ENCODE assay signal across 8 cellular contexts in genomic region chr11:128547946-128548654, GRCh38. TPM values are rescaled to one million over a fixed set of nuclear protein-coding genes. Genes with fewer than 3 reads are reported as not detected.
A peak's percentile ranks its signal among the peaks of the same experiment; 100 is the strongest.
DNase-seq lines count a peak whose midpoint lies in the region; ATAC-seq and TF ChIP-seq lines count a peak whose summit lies in the region.

No MANE protein-coding gene starts in this region.

- ATAC-seq in left colon, result no peak

- H4K91ac ChIP-seq in trophoblast cell (ENCODE audit: low read depth, low read length), result peak overlapping the region; percentile 84

- peak overlapping the region; percentile 85 for H2BK120ac ChIP-seq in trophoblast cell (ENCODE audit: insufficient read depth, low read length, poor library complexity)

- H3K36me3 ChIP-seq in ES-I3 (ENCODE audit: insufficient read depth, low read length) (no peaks in the 10 kb centered on the region; the same call in 1 of the 2 replicates), esophagus muscularis mucosa (no peaks in the 10 kb centered on the region), trophoblast cell (ENCODE audit: control insufficient read depth in 1 of 2, insufficient read depth in 2 of 2, low read length in 2 of 2) (no peaks in the 10 kb centered on the region)

- no peak for TF ChIP-seq EP300 in esophagus muscularis mucosa (IDR thresholded peaks at IDR 0.05)

- DNase-seq in SKM-1 treated with dmso at 0.1 percent for 144 hours (lab: John Stamatoyannopoulos, UW; ENCODE audit: unreplicated experiment) (peak; percentile 59), esophagus muscularis mucosa (ENCODE audit: extremely low spot score) (no peak), trophoblast cell (no peak), ACHN (no peak), activated gamma-delta T cell (lab: John Stamatoyannopoulos, UW) (no peak), NCI-H2029 (lab: John Stamatoyannopoulos, UW) (no peak), left colon (no peak)

- peak overlapping the region; percentile 74 for H3K14ac ChIP-seq in trophoblast cell (ENCODE audit: low read length)

- in situ Hi-C loops in ACHN (cut with HindIII; ENCODE audit: low pct_ligation_motif_present, low pct_unique_long_range_greater_than_20kb, low sequenced_read_pairs), result no loop called here

- TF ChIP-seq CTCF in esophagus muscularis mucosa (IDR thresholded peaks at IDR 0.05), result no peak

- H3K9ac ChIP-seq in ES-I3 (ENCODE audit: low read depth, low read length) (peak overlapping the region; percentile 32; the same call in 1 of the 2 replicates), trophoblast cell (ENCODE audit: low read length) (no peak overlapping the region)

- H3K79me2 ChIP-seq in trophoblast cell (ENCODE audit: control insufficient read depth, insufficient read depth, low read length, poor library complexity), result no peaks in the 10 kb centered on the region

- peaks cover 7% of the 10 kb centered on the region for H3K79me1 ChIP-seq in trophoblast cell (ENCODE audit: low read length)

- peak overlapping the region; percentile 50 to 63 (median 54) for H3K4me3 ChIP-seq in esophagus muscularis mucosa
- H3K4me3 ChIP-seq in trophoblast cell (ENCODE audit: low read depth, low read length), result no peak overlapping the region

- H3K4ac ChIP-seq in trophoblast cell (ENCODE audit: low read depth, low read length), result peak overlapping the region; percentile 66

- H3K23ac ChIP-seq in trophoblast cell (ENCODE audit: low read length), result no peak overlapping the region

- H3K27me3 ChIP-seq in esophagus muscularis mucosa (peaks cover 0 to 3% (median 0%) of the 10 kb centered on the region in 4 donors), trophoblast cell (ENCODE audit: insufficient read depth, low read length) (no peaks in the 10 kb centered on the region)

- H3K9me3 ChIP-seq in ES-I3 (ENCODE audit: control insufficient read depth, insufficient read depth, low read length) (no peaks in the 10 kb centered on the region), esophagus muscularis mucosa (no peaks in the 10 kb centered on the region), trophoblast cell (ENCODE audit: insufficient read depth, low read depth, low read length) (no peaks in the 10 kb centered on the region)

- TF ChIP-seq POLR2A in esophagus muscularis mucosa (IDR thresholded peaks at IDR 0.05; ENCODE audit: low read depth), result no peak

- peak overlapping the region; percentile 97 for H2BK12ac ChIP-seq in trophoblast cell (ENCODE audit: low read length)

- H3K27ac ChIP-seq in esophagus muscularis mucosa (replicated peaks in 1 of 4), result peak overlapping the region; percentile 66 to 82 (median 79)
- no peak overlapping the region for H3K27ac ChIP-seq in trophoblast cell (ENCODE audit: low read depth, low read length)

- intact Hi-C loops in esophagus muscularis mucosa (cut with DNase I) (loop anchor here (10.0 kb wide), 1 partner anchor 253 kb away; no protein-coding TSS in a partner anchor), left colon (cut with DNase I, micrococcal nuclease) (no loop called here)

- H4K12ac ChIP-seq in trophoblast cell (ENCODE audit: low read depth, low read length), result peak overlapping the region; percentile 78

- H3K18ac ChIP-seq in trophoblast cell (ENCODE audit: low read length), result peak overlapping the region; percentile 81

- H2AFZ ChIP-seq in trophoblast cell (ENCODE audit: insufficient read depth, low read length, poor library complexity), result peak overlapping the region; percentile 81

- H2AK5ac ChIP-seq in trophoblast cell (ENCODE audit: low read length), result no peak overlapping the region

- H4K8ac ChIP-seq in trophoblast cell (ENCODE audit: low read depth, low read length), result peak overlapping the region; percentile 14

- peaks cover 14% of the 10 kb centered on the region for H3K4me1 ChIP-seq in ES-I3 (ENCODE audit: insufficient read depth, low read length)
- H3K4me1 ChIP-seq in esophagus muscularis mucosa, result peaks cover 50 to 58% (median 52%) of the 10 kb centered on the region in 4 donors
- peaks cover 11 to 23% of the 10 kb centered on the region in 2 experiments for H3K4me1 ChIP-seq in trophoblast cell (ENCODE audit: control insufficient read depth in 1 of 2, insufficient read depth in 2 of 2, low read length in 2 of 2)

- H3K4me2 ChIP-seq in trophoblast cell (ENCODE audit: low read length), result peak overlapping the region; percentile 62

- peak overlapping the region; percentile 75 for H2BK5ac ChIP-seq in trophoblast cell (ENCODE audit: low read depth, low read length, poor library complexity)

- 51% methylated on average over 11 of the region's 11 CpGs for WGBS in esophagus muscularis mucosa
- no CpG with 5 or more reads among the region's 11 CpGs for WGBS in trophoblast cell (ENCODE audit: extremely low coverage, insufficient coverage, insufficient read length)

RNA-seq across cellular contexts. Expression of gene ETS1, which starts 39.3 kb away (rescaled TPM):
- 10 to 100 TPM; 39.5 to 74.4 (median 59.7) TPM for total RNA-seq in esophagus muscularis mucosa
- polyA plus RNA-seq in trophoblast cell (2013), result 103 and 111 TPM in 2 replicates
- total RNA-seq in left colon, result 10 to 100 TPM; 23.0 to 38.0 TPM
